Comparison of ENCODE assay signal across 11 cellular contexts in genomic region chr11:6617315-6617781, GRCh38. TPM values are rescaled to one million over a fixed set of nuclear protein-coding genes. Genes with fewer than 3 reads are reported as not detected.
DNase-seq lines count a peak whose midpoint lies in the region; ATAC-seq and TF ChIP-seq lines count a peak whose summit lies in the region.
"Had no signal": no experiment of that assay in that cellular context is flagged by ENCODE, and none has a peak within 500 bp of the region (broad histone marks: within the 10 kb centered on the region; RNA-seq: fewer than 3 reads in every experiment).

No MANE protein-coding gene starts in this region.

- peaks cover 35% of the 10 kb centered on the region for H3K36me3 ChIP-seq in lower lobe of right lung

- POLR2A ChIA-PET in activated naive CD8-positive, alpha-beta T cell treated with anti-CD3 and anti-CD28 coated beads, Interleukin-2, amount 10 ng/mL, durations not matched to agents 7 days and 5 days (lab: Charles Lee) = interaction anchor here (0.5 to 5.4 kb wide), 5 partner anchors 10 to 65 kb away, joined by 4 to 95 read pairs (median 16); partner anchors contain the start of genes ILK, MRPL17, RRP8 and TAF10
- POLR2A ChIA-PET in GM10248 (lab: Yijun Ruan, JAX) = interaction anchor here (2.6 kb wide), 1 partner anchor 13 kb away, joined by 10 read pairs; the partner anchor contains the start of gene ILK

- no peaks in the 10 kb centered on the region for H3K9me3 ChIP-seq in lower lobe of right lung

- H3K27me3 Mint-ChIP-seq in activated naive CD8-positive, alpha-beta T cell treated with anti-CD3 and anti-CD28 coated beads, Interleukin-2, amount 10 ng/mL, durations not matched to agents 7 days and 5 days = no peaks in the 10 kb centered on the region
- H3K27me3 Mint-ChIP-seq in activated naive CD8-positive, alpha-beta T cell treated with anti-CD3 and anti-CD28 coated beads for 36 hours = no peaks in the 10 kb centered on the region
- no peaks in the 10 kb centered on the region for H3K27me3 Mint-ChIP-seq in activated T-helper 1 cell treated with anti-CD3 and anti-CD28 coated beads, Interleukin-12 subunit alpha, Interleukin-12 subunit beta, Interleukin-2, Interleukin-4 antibody, amounts not matched to agents 30 ng/mL and 10 ng/mL and 1 ng/mL, durations not matched to agents 14 hours and 24 hours and 36 hours (ENCODE audit: insufficient read depth)
- no peaks in the 10 kb centered on the region for H3K27me3 Mint-ChIP-seq in type B pancreatic cell
- H3K27me3 Mint-ChIP-seq: central memory CD8-positive, alpha-beta T cell had no signal

- no peak for ATAC-seq in activated naive CD8-positive, alpha-beta T cell treated with anti-CD3 and anti-CD28 coated beads, Interleukin-2, amount 10 ng/mL, durations not matched to agents 7 days and 5 days (ENCODE audit: low read depth)
- no peak for ATAC-seq in lower lobe of right lung

- CTCF ChIA-PET in GM10248 (lab: Yijun Ruan, JAX) = interaction anchor here (1.3 to 2.9 kb wide), 5 partner anchors 10 to 238 kb away, joined by 4 to 20 read pairs (median 14); partner anchors contain the start of genes ILK, MRPL17 and RRP8

- H3K27ac Mint-ChIP-seq in activated naive CD8-positive, alpha-beta T cell treated with anti-CD3 and anti-CD28 coated beads, Interleukin-2, amount 10 ng/mL, durations not matched to agents 7 days and 5 days = peak overlapping the region; percentile 28
- H3K27ac Mint-ChIP-seq in activated naive CD8-positive, alpha-beta T cell treated with anti-CD3 and anti-CD28 coated beads for 36 hours = no peak overlapping the region
- peak overlapping the region; percentile 35 for H3K27ac Mint-ChIP-seq in activated T-helper 1 cell treated with anti-CD3 and anti-CD28 coated beads, Interleukin-12 subunit alpha, Interleukin-12 subunit beta, Interleukin-2, Interleukin-4 antibody, amounts not matched to agents 30 ng/mL and 10 ng/mL and 1 ng/mL, durations not matched to agents 14 hours and 24 hours and 36 hours
- H3K27ac Mint-ChIP-seq in type B pancreatic cell = no peak overlapping the region

- H3K4me3 ChIP-seq in lower lobe of right lung = peak overlapping the region; percentile 87

- no peaks in the 10 kb centered on the region for H3K27me3 ChIP-seq in lower lobe of right lung (ENCODE audit: low read depth)

- intact Hi-C loops in activated T-helper 1 cell treated with anti-CD3 and anti-CD28 coated beads, Interleukin-12 subunit alpha, Interleukin-12 subunit beta, Interleukin-2, Interleukin-4 antibody, amounts not matched to agents 30 ng/mL and 10 ng/mL and 1 ng/mL, durations not matched to agents 14 hours and 24 hours and 36 hours (cut with micrococcal nuclease) = loop anchor here (10.0 kb wide), 1 partner anchor 933 kb away; the partner anchor contains the start of genes TRIM22 and TRIM5
- intact Hi-C loops in lower lobe of right lung (cut with DNase I) = no loop called here

- DNase-seq in activated naive CD8-positive, alpha-beta T cell treated with anti-CD3 and anti-CD28 coated beads, Interleukin-2, amount 10 ng/mL, durations not matched to agents 7 days and 5 days = no peak
- no peak for DNase-seq in activated naive CD8-positive, alpha-beta T cell treated with anti-CD3 and anti-CD28 coated beads for 36 hours
- no peak for DNase-seq in activated T-helper 1 cell treated with anti-CD3 and anti-CD28 coated beads, Interleukin-12 subunit alpha, Interleukin-12 subunit beta, Interleukin-2, Interleukin-4 antibody, amounts not matched to agents 30 ng/mL and 10 ng/mL and 1 ng/mL, durations not matched to agents 14 hours and 24 hours and 36 hours (ENCODE audit: low spot score)
- DNase-seq in lower lobe of right lung (no peak), type B pancreatic cell (ENCODE audit: extremely low spot score, unreplicated experiment) (no peak), NCI-H774 (lab: John Stamatoyannopoulos, UW) (no peak), ecto neural progenitor cell (ENCODE audit: low spot score) (no peak), GM10248 (ENCODE audit: extremely low spot score) (no peak)
- DNase-seq: GOT3, NCI-H1417 had no signal

- H3K27ac ChIP-seq in lower lobe of right lung = peak overlapping the region; percentile 92

- TF ChIP-seq CTCF in lower lobe of right lung (IDR thresholded peaks at IDR 0.05) (no peak), type B pancreatic cell (conservative IDR thresholded peaks at IDR 0.05) (no peak), GM10248 (IDR thresholded peaks at IDR 0.05; ENCODE audit: control extremely low read depth, extremely low read depth, low read depth, missing control alignments) (no peak)

- H3K4me1 ChIP-seq in lower lobe of right lung = peaks cover 31% of the 10 kb centered on the region

- no peak overlapping the region for H3K4me3 Mint-ChIP-seq in activated naive CD8-positive, alpha-beta T cell treated with anti-CD3 and anti-CD28 coated beads, Interleukin-2, amount 10 ng/mL, durations not matched to agents 7 days and 5 days
- H3K4me3 Mint-ChIP-seq in activated naive CD8-positive, alpha-beta T cell treated with anti-CD3 and anti-CD28 coated beads for 36 hours = no peak overlapping the region
- no peak overlapping the region for H3K4me3 Mint-ChIP-seq in activated T-helper 1 cell treated with anti-CD3 and anti-CD28 coated beads, Interleukin-12 subunit alpha, Interleukin-12 subunit beta, Interleukin-2, Interleukin-4 antibody, amounts not matched to agents 30 ng/mL and 10 ng/mL and 1 ng/mL, durations not matched to agents 14 hours and 24 hours and 36 hours
- peak overlapping the region; percentile 48 for H3K4me3 Mint-ChIP-seq in type B pancreatic cell

- H3K9me3 Mint-ChIP-seq in activated naive CD8-positive, alpha-beta T cell treated with anti-CD3 and anti-CD28 coated beads, Interleukin-2, amount 10 ng/mL, durations not matched to agents 7 days and 5 days = no peaks in the 10 kb centered on the region
- no peaks in the 10 kb centered on the region for H3K9me3 Mint-ChIP-seq in activated naive CD8-positive, alpha-beta T cell treated with anti-CD3 and anti-CD28 coated beads for 36 hours
- H3K9me3 Mint-ChIP-seq in activated T-helper 1 cell treated with anti-CD3 and anti-CD28 coated beads, Interleukin-12 subunit alpha, Interleukin-12 subunit beta, Interleukin-2, Interleukin-4 antibody, amounts not matched to agents 30 ng/mL and 10 ng/mL and 1 ng/mL, durations not matched to agents 14 hours and 24 hours and 36 hours = no peaks in the 10 kb centered on the region
- no peaks in the 10 kb centered on the region for H3K9me3 Mint-ChIP-seq in type B pancreatic cell
- H3K9me3 Mint-ChIP-seq: central memory CD8-positive, alpha-beta T cell had no signal

- H3K4me1 Mint-ChIP-seq in activated naive CD8-positive, alpha-beta T cell treated with anti-CD3 and anti-CD28 coated beads, Interleukin-2, amount 10 ng/mL, durations not matched to agents 7 days and 5 days = peaks cover 5% of the 10 kb centered on the region
- H3K4me1 Mint-ChIP-seq in activated naive CD8-positive, alpha-beta T cell treated with anti-CD3 and anti-CD28 coated beads for 36 hours = peaks cover 4% of the 10 kb centered on the region
- H3K4me1 Mint-ChIP-seq in activated T-helper 1 cell treated with anti-CD3 and anti-CD28 coated beads, Interleukin-12 subunit alpha, Interleukin-12 subunit beta, Interleukin-2, Interleukin-4 antibody, amounts not matched to agents 30 ng/mL and 10 ng/mL and 1 ng/mL, durations not matched to agents 14 hours and 24 hours and 36 hours (ENCODE audit: low read depth) = no peaks in the 10 kb centered on the region
- H3K4me1 Mint-ChIP-seq in type B pancreatic cell (ENCODE audit: unreplicated experiment) = no peaks in the 10 kb centered on the region

- H3K36me3 Mint-ChIP-seq in activated naive CD8-positive, alpha-beta T cell treated with anti-CD3 and anti-CD28 coated beads, Interleukin-2, amount 10 ng/mL, durations not matched to agents 7 days and 5 days = peaks cover 13% of the 10 kb centered on the region
- H3K36me3 Mint-ChIP-seq in activated naive CD8-positive, alpha-beta T cell treated with anti-CD3 and anti-CD28 coated beads for 36 hours = peaks cover 8% of the 10 kb centered on the region
- H3K36me3 Mint-ChIP-seq in activated T-helper 1 cell treated with anti-CD3 and anti-CD28 coated beads, Interleukin-12 subunit alpha, Interleukin-12 subunit beta, Interleukin-2, Interleukin-4 antibody, amounts not matched to agents 30 ng/mL and 10 ng/mL and 1 ng/mL, durations not matched to agents 14 hours and 24 hours and 36 hours (ENCODE audit: low read depth) = peaks cover 10% of the 10 kb centered on the region
- H3K36me3 Mint-ChIP-seq in type B pancreatic cell = peaks cover 7% of the 10 kb centered on the region

RNA-seq across cellular contexts. Expression of gene TPP1, which starts 1.9 kb away (rescaled TPM):
- 100 to 1,000 TPM; 114 to 120 TPM for total RNA-seq in activated naive CD8-positive, alpha-beta T cell treated with anti-CD3 and anti-CD28 coated beads, Interleukin-2, amount 10 ng/mL, durations not matched to agents 7 days and 5 days
- 10 to 100 TPM; 30.7 to 33.7 TPM for total RNA-seq in activated naive CD8-positive, alpha-beta T cell treated with anti-CD3 and anti-CD28 coated beads for 36 hours
- total RNA-seq in activated T-helper 1 cell treated with anti-CD3 and anti-CD28 coated beads, Interleukin-12 subunit alpha, Interleukin-12 subunit beta, Interleukin-2, Interleukin-4 antibody, amounts not matched to agents 30 ng/mL and 10 ng/mL and 1 ng/mL, durations not matched to agents 14 hours and 24 hours and 36 hours = 38.4 and 40.3 TPM in 2 replicates
- total RNA-seq in lower lobe of right lung (231 TPM), type B pancreatic cell (ENCODE audit: low replicate concordance) (72.8 and 97.8 TPM in 2 replicates)

RNA-seq across cellular contexts. Expression of gene TAF10, which starts 5.3 kb away (rescaled TPM):
- 100 to 1,000 TPM; 154 to 156 TPM for total RNA-seq in activated naive CD8-positive, alpha-beta T cell treated with anti-CD3 and anti-CD28 coated beads, Interleukin-2, amount 10 ng/mL, durations not matched to agents 7 days and 5 days
- total RNA-seq in activated naive CD8-positive, alpha-beta T cell treated with anti-CD3 and anti-CD28 coated beads for 36 hours = 100 to 1,000 TPM; 156 to 160 TPM
- total RNA-seq in activated T-helper 1 cell treated with anti-CD3 and anti-CD28 coated beads, Interleukin-12 subunit alpha, Interleukin-12 subunit beta, Interleukin-2, Interleukin-4 antibody, amounts not matched to agents 30 ng/mL and 10 ng/mL and 1 ng/mL, durations not matched to agents 14 hours and 24 hours and 36 hours = 155 and 166 TPM in 2 replicates
- total RNA-seq in lower lobe of right lung (112 TPM), type B pancreatic cell (ENCODE audit: low replicate concordance) (121 and 130 TPM in 2 replicates)

RNA-seq across cellular contexts. Expression of gene ILK, which starts 13.8 kb away (rescaled TPM):
- total RNA-seq in activated naive CD8-positive, alpha-beta T cell treated with anti-CD3 and anti-CD28 coated beads, Interleukin-2, amount 10 ng/mL, durations not matched to agents 7 days and 5 days = 100 to 1,000 TPM; 195 to 207 TPM
- total RNA-seq in activated naive CD8-positive, alpha-beta T cell treated with anti-CD3 and anti-CD28 coated beads for 36 hours = 10 to 100 TPM; 66.1 to 68.0 TPM
- total RNA-seq in activated T-helper 1 cell treated with anti-CD3 and anti-CD28 coated beads, Interleukin-12 subunit alpha, Interleukin-12 subunit beta, Interleukin-2, Interleukin-4 antibody, amounts not matched to agents 30 ng/mL and 10 ng/mL and 1 ng/mL, durations not matched to agents 14 hours and 24 hours and 36 hours = 90.1 and 97.5 TPM in 2 replicates
- total RNA-seq in lower lobe of right lung (135 TPM), type B pancreatic cell (ENCODE audit: low replicate concordance) (92.7 and 135 TPM in 2 replicates)

RNA-seq across cellular contexts. Expression of gene RRP8, which starts 13.9 kb away (rescaled TPM):
- 10 to 100 TPM; 31.7 to 34.4 TPM for total RNA-seq in activated naive CD8-positive, alpha-beta T cell treated with anti-CD3 and anti-CD28 coated beads, Interleukin-2, amount 10 ng/mL, durations not matched to agents 7 days and 5 days
- total RNA-seq in activated naive CD8-positive, alpha-beta T cell treated with anti-CD3 and anti-CD28 coated beads for 36 hours = 10 to 100 TPM; 37.8 to 45.3 TPM
- total RNA-seq in activated T-helper 1 cell treated with anti-CD3 and anti-CD28 coated beads, Interleukin-12 subunit alpha, Interleukin-12 subunit beta, Interleukin-2, Interleukin-4 antibody, amounts not matched to agents 30 ng/mL and 10 ng/mL and 1 ng/mL, durations not matched to agents 14 hours and 24 hours and 36 hours = 38.8 and 40.5 TPM in 2 replicates
- 16.5 TPM for total RNA-seq in lower lobe of right lung
- total RNA-seq in type B pancreatic cell (ENCODE audit: low replicate concordance) = 19.7 and 23.5 TPM in 2 replicates

RNA-seq across cellular contexts. Expression of gene DCHS1, which starts 38.3 kb away (rescaled TPM):
- total RNA-seq in activated naive CD8-positive, alpha-beta T cell treated with anti-CD3 and anti-CD28 coated beads, Interleukin-2, amount 10 ng/mL, durations not matched to agents 7 days and 5 days = 1 to 10 TPM; 2.1 to 2.5 TPM
- 1 to 10 TPM; 1.3 to 1.4 TPM for total RNA-seq in activated naive CD8-positive, alpha-beta T cell treated with anti-CD3 and anti-CD28 coated beads for 36 hours
- 0.24 and 0.39 TPM in 2 replicates for total RNA-seq in activated T-helper 1 cell treated with anti-CD3 and anti-CD28 coated beads, Interleukin-12 subunit alpha, Interleukin-12 subunit beta, Interleukin-2, Interleukin-4 antibody, amounts not matched to agents 30 ng/mL and 10 ng/mL and 1 ng/mL, durations not matched to agents 14 hours and 24 hours and 36 hours
- total RNA-seq in lower lobe of right lung = 23.2 TPM
- 3.9 and 54.9 TPM in 2 replicates for total RNA-seq in type B pancreatic cell (ENCODE audit: low replicate concordance)

Comparison
In these comparisons a context has a peak if more than half of its experiments do, and no peak if none do; other contexts are left out.
1. H3K27ac Mint-ChIP-seq: peak in activated naive CD8-positive, alpha-beta T cell treated with anti-CD3 and anti-CD28 coated beads, Interleukin-2, amount 10 ng/mL, durations not matched to agents 7 days and 5 days (single experiment) and activated T-helper 1 cell treated with anti-CD3 and anti-CD28 coated beads, Interleukin-12 subunit alpha, Interleukin-12 subunit beta, Interleukin-2, Interleukin-4 antibody, amounts not matched to agents 30 ng/mL and 10 ng/mL and 1 ng/mL, durations not matched to agents 14 hours and 24 hours and 36 hours (single experiment); none in activated naive CD8-positive, alpha-beta T cell treated with anti-CD3 and anti-CD28 coated beads for 36 hours (single experiment) and type B pancreatic cell (single experiment).